ENCODE assay signal across 23 cellular contexts in genomic region chr2:204988836-204989235, GRCh38.
"Had no signal": no experiment of that assay in that cellular context is flagged by ENCODE, and none has a peak within 500 bp of the region (broad histone marks: within the 10 kb centered on the region; RNA-seq: fewer than 3 reads in every experiment).

No MANE protein-coding gene starts in this region.

- DNase-seq: hypothalamus; islet precursor cell; left ventricle myocardium inferior; mesendoderm; naive B cell; ovary; right cardiac atrium; stimulated activated CD4-positive, alpha-beta T cell treated with anti-CD3 and anti-CD28 coated beads, Interleukin-12 subunit alpha, Interleukin-12 subunit beta, amount 100 ng/mL, for 4 hours; stimulated activated CD4-positive, alpha-beta T cell treated with anti-CD3 and anti-CD28 coated beads, Interleukin-15, amount 100 ng/mL, for 24 hours; stimulated activated CD4-positive, alpha-beta T cell treated with anti-CD3 and anti-CD28 coated beads, Interleukin-2, amount 100 ng/mL, for 24 hours; stimulated activated CD4-positive, alpha-beta T cell treated with anti-CD3 and anti-CD28 coated beads, Interleukin-4, amount 100 ng/mL, for 1 hour; stimulated activated naive CD4-positive, alpha-beta T cell; tibial artery; trophoblast cell; upper lobe of right lung had no signal

- H3K4me3 Mint-ChIP-seq: mesothelial cell of epicardium; naive B cell; natural killer cell treated with Interleukin-12 subunit alpha and Interleukin-12 subunit beta and Interleukin-15 and Interleukin-18, amount 100 ng/mL, for 72 hours; stimulated activated naive CD8-positive, alpha-beta T cell treated with anti-CD3 and anti-CD28 coated beads, Interleukin-15, Interleukin-2, amounts not matched to agents 100 ng/mL and 50 ng/mL, for 24 hours had no signal

- ATAC-seq: natural killer cell treated with Interleukin-12 subunit alpha and Interleukin-12 subunit beta and Interleukin-15 and Interleukin-18, amount 100 ng/mL, for 72 hours; right cardiac atrium; sciatic nerve; upper lobe of right lung had no signal

- H3K27ac Mint-ChIP-seq: mesothelial cell of epicardium; naive B cell; natural killer cell treated with Interleukin-12 subunit alpha and Interleukin-12 subunit beta and Interleukin-15 and Interleukin-18, amount 100 ng/mL, for 72 hours; progenitor cell of endocrine pancreas; stimulated activated naive CD8-positive, alpha-beta T cell treated with anti-CD3 and anti-CD28 coated beads, Interleukin-15, Interleukin-2, amounts not matched to agents 100 ng/mL and 50 ng/mL, for 24 hours had no signal

- H3K27me3 Mint-ChIP-seq: naive B cell; natural killer cell treated with Interleukin-12 subunit alpha and Interleukin-12 subunit beta and Interleukin-15 and Interleukin-18, amount 100 ng/mL, for 72 hours; progenitor cell of endocrine pancreas; stimulated activated naive CD8-positive, alpha-beta T cell treated with anti-CD3 and anti-CD28 coated beads, Interleukin-15, Interleukin-2, amounts not matched to agents 100 ng/mL and 50 ng/mL, for 24 hours had no signal

- H3K27me3 ChIP-seq: ovary, suprapubic skin, tibial artery, upper lobe of right lung had no signal

- H3K36me3 Mint-ChIP-seq: mesothelial cell of epicardium; naive B cell; natural killer cell treated with Interleukin-12 subunit alpha and Interleukin-12 subunit beta and Interleukin-15 and Interleukin-18, amount 100 ng/mL, for 72 hours had no signal

- H3K9me3 ChIP-seq: left ventricle myocardium inferior, ovary, suprapubic skin, thoracic aorta, tibial artery, upper lobe of right lung had no signal

- H3K9me3 Mint-ChIP-seq: mesothelial cell of epicardium; naive B cell; natural killer cell treated with Interleukin-12 subunit alpha and Interleukin-12 subunit beta and Interleukin-15 and Interleukin-18, amount 100 ng/mL, for 72 hours; stimulated activated naive CD8-positive, alpha-beta T cell treated with anti-CD3 and anti-CD28 coated beads, Interleukin-15, Interleukin-2, amounts not matched to agents 100 ng/mL and 50 ng/mL, for 24 hours had no signal

- H3K4me1 Mint-ChIP-seq: naive B cell had no signal

- H3K27ac ChIP-seq: left ventricle myocardium inferior, ovary, skin epidermis, suprapubic skin, thoracic aorta, tibial artery, upper lobe of right lung had no signal
